In the genomic region with DNA sequence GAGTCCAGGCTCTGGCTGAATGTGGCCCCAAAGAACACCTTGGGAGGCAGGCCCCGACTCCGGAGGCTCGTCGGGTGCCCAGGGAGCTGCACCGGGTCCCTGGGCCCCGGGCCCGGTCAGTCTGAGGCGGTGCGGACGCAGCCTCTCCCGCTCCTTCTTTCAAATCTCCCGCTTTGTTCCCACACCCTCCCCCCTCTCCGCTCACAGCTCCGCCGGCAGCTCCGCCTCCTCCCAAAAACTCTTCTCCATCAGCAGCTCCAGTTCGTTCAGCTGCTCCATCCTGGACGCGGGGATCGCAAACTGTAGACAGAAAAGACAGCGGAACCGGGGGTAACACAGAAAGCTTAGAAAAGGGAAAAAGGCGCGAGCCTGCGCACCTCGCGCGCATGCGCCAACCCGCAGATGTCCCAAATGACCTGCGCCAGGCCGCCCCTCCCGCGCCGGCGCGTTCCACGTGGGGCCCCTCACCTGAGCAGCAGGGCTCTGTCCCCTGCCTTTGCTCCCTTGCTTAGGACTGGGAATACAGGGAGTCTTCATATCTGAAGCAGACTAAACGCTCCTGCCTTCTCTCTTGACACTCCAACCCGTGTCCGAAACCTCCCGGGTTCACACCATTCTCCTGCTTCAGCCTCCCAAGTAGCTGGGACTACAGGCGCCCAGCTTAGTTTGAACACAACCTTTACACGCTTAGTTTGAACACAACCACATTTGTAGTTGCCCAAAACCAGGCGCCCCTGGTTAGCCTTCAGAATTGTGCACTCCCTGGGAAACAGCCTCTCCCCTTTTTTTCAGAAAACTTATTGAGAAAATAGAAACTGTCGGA, we compare ENCODE assay signal across 1 cellular context.
TF ChIP-seq lines count a peak whose summit lies in the region.

A gene with protein sequence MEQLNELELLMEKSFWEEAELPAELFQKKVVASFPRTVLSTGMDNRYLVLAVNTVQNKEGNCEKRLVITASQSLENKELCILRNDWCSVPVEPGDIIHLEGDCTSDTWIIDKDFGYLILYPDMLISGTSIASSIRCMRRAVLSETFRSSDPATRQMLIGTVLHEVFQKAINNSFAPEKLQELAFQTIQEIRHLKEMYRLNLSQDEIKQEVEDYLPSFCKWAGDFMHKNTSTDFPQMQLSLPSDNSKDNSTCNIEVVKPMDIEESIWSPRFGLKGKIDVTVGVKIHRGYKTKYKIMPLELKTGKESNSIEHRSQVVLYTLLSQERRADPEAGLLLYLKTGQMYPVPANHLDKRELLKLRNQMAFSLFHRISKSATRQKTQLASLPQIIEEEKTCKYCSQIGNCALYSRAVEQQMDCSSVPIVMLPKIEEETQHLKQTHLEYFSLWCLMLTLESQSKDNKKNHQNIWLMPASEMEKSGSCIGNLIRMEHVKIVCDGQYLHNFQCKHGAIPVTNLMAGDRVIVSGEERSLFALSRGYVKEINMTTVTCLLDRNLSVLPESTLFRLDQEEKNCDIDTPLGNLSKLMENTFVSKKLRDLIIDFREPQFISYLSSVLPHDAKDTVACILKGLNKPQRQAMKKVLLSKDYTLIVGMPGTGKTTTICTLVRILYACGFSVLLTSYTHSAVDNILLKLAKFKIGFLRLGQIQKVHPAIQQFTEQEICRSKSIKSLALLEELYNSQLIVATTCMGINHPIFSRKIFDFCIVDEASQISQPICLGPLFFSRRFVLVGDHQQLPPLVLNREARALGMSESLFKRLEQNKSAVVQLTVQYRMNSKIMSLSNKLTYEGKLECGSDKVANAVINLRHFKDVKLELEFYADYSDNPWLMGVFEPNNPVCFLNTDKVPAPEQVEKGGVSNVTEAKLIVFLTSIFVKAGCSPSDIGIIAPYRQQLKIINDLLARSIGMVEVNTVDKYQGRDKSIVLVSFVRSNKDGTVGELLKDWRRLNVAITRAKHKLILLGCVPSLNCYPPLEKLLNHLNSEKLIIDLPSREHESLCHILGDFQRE (minus strand): TSS at position 388 of the 823 bp plus-strand sequence. CDS start 109 bp downstream, at position 279.

TF ChIP-seq in HepG2, 621 proteins besides CTCF, POLR2A, EP300 and RAD21 (continued from another document and continues in another):
- TF ChIP-seq, protein P1, sequence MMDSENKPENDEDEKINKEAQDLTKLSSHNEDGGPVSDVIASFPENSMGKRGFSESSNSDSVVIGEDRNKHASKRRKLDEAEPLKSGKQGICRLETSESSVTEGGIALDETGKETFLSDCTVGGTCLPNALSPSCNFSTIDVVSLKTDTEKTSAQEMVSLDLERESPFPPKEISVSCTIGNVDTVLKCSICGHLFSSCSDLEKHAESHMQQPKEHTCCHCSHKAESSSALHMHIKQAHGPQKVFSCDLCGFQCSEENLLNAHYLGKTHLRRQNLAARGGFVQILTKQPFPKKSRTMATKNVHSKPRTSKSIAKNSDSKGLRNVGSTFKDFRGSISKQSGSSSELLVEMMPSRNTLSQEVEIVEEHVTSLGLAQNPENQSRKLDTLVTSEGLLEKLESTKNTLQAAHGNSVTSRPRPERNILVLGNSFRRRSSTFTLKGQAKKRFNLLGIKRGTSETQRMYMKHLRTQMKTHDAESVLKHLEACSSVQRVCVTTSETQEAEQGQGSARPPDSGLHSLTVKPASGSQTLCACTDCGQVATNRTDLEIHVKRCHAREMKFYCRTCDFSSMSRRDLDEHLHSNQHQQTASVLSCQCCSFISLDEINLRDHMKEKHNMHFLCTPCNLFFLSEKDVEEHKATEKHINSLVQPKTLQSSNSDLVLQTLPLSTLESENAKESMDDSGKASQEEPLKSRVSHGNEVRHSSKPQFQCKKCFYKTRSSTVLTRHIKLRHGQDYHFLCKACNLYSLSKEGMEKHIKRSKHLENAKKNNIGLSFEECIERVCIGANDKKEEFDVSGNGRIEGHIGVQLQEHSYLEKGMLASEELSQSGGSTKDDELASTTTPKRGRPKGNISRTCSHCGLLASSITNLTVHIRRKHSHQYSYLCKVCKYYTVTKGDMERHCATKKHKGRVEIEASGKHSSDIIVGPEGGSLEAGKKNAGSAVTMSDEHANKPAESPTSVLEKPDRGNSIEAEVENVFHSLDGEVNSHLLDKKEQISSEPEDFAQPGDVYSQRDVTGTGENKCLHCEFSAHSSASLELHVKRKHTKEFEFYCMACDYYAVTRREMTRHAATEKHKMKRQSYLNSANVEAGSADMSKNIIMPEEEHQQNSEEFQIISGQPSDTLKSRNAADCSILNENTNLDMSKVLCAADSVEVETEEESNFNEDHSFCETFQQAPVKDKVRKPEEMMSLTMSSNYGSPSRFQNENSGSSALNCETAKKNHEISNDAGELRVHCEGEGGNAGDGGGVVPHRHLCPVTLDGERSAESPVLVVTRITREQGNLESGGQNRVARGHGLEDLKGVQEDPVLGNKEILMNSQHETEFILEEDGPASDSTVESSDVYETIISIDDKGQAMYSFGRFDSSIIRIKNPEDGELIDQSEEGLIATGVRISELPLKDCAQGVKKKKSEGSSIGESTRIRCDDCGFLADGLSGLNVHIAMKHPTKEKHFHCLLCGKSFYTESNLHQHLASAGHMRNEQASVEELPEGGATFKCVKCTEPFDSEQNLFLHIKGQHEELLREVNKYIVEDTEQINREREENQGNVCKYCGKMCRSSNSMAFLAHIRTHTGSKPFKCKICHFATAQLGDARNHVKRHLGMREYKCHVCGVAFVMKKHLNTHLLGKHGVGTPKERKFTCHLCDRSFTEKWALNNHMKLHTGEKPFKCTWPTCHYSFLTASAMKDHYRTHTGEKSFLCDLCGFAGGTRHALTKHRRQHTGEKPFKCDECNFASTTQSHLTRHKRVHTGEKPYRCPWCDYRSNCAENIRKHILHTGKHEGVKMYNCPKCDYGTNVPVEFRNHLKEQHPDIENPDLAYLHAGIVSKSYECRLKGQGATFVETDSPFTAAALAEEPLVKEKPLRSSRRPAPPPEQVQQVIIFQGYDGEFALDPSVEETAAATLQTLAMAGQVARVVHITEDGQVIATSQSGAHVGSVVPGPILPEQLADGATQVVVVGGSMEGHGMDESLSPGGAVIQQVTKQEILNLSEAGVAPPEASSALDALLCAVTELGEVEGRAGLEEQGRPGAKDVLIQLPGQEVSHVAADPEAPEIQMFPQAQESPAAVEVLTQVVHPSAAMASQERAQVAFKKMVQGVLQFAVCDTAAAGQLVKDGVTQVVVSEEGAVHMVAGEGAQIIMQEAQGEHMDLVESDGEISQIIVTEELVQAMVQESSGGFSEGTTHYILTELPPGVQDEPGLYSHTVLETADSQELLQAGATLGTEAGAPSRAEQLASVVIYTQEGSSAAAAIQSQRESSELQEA (CRISPR knock-in tag; IDR thresholded peaks at IDR 0.05; ENCODE audit: not compliant biosample characterization) = peak; percentile 39
- TF ChIP-seq HNF4G (IDR thresholded peaks at IDR 0.05; ENCODE audit: borderline replicate concordance, low read depth, low read length) = no peak
- TF ChIP-seq HNF4G (CRISPR knock-in tag; IDR thresholded peaks at IDR 0.05; ENCODE audit: borderline replicate concordance, low read depth) = no peak
- no peak for TF ChIP-seq ZNF652 (CRISPR knock-in tag; IDR thresholded peaks at IDR 0.05; ENCODE audit: borderline replicate concordance, low read depth)
- no peak for TF ChIP-seq TOE1 (CRISPR knock-in tag; IDR thresholded peaks at IDR 0.05)
- TF ChIP-seq, protein P2, sequence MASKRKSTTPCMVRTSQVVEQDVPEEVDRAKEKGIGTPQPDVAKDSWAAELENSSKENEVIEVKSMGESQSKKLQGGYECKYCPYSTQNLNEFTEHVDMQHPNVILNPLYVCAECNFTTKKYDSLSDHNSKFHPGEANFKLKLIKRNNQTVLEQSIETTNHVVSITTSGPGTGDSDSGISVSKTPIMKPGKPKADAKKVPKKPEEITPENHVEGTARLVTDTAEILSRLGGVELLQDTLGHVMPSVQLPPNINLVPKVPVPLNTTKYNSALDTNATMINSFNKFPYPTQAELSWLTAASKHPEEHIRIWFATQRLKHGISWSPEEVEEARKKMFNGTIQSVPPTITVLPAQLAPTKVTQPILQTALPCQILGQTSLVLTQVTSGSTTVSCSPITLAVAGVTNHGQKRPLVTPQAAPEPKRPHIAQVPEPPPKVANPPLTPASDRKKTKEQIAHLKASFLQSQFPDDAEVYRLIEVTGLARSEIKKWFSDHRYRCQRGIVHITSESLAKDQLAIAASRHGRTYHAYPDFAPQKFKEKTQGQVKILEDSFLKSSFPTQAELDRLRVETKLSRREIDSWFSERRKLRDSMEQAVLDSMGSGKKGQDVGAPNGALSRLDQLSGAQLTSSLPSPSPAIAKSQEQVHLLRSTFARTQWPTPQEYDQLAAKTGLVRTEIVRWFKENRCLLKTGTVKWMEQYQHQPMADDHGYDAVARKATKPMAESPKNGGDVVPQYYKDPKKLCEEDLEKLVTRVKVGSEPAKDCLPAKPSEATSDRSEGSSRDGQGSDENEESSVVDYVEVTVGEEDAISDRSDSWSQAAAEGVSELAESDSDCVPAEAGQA (IDR thresholded peaks at IDR 0.05; ENCODE audit: low read depth) = peak; percentile 44; the same call in 1 of the 2 replicates
- TF ChIP-seq, protein P2 (CRISPR knock-in tag; IDR thresholded peaks at IDR 0.05; ENCODE audit: borderline replicate concordance) = peak; percentile 35; the same call in 1 of the 2 replicates
- no peak for TF ChIP-seq ZNF552 (CRISPR knock-in tag; IDR thresholded peaks at IDR 0.05; ENCODE audit: borderline replicate concordance)
- TF ChIP-seq, protein P3, sequence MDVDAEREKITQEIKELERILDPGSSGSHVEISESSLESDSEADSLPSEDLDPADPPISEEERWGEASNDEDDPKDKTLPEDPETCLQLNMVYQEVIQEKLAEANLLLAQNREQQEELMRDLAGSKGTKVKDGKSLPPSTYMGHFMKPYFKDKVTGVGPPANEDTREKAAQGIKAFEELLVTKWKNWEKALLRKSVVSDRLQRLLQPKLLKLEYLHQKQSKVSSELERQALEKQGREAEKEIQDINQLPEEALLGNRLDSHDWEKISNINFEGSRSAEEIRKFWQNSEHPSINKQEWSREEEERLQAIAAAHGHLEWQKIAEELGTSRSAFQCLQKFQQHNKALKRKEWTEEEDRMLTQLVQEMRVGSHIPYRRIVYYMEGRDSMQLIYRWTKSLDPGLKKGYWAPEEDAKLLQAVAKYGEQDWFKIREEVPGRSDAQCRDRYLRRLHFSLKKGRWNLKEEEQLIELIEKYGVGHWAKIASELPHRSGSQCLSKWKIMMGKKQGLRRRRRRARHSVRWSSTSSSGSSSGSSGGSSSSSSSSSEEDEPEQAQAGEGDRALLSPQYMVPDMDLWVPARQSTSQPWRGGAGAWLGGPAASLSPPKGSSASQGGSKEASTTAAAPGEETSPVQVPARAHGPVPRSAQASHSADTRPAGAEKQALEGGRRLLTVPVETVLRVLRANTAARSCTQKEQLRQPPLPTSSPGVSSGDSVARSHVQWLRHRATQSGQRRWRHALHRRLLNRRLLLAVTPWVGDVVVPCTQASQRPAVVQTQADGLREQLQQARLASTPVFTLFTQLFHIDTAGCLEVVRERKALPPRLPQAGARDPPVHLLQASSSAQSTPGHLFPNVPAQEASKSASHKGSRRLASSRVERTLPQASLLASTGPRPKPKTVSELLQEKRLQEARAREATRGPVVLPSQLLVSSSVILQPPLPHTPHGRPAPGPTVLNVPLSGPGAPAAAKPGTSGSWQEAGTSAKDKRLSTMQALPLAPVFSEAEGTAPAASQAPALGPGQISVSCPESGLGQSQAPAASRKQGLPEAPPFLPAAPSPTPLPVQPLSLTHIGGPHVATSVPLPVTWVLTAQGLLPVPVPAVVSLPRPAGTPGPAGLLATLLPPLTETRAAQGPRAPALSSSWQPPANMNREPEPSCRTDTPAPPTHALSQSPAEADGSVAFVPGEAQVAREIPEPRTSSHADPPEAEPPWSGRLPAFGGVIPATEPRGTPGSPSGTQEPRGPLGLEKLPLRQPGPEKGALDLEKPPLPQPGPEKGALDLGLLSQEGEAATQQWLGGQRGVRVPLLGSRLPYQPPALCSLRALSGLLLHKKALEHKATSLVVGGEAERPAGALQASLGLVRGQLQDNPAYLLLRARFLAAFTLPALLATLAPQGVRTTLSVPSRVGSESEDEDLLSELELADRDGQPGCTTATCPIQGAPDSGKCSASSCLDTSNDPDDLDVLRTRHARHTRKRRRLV (CRISPR knock-in tag; IDR thresholded peaks at IDR 0.05) = peak; percentile 67; the same call in 1 of the 2 replicates
- TF ChIP-seq EZH2 (conservative IDR thresholded peaks at IDR 0.05; ENCODE audit: low read depth, low read length) = no peak
- TF ChIP-seq, protein P4, sequence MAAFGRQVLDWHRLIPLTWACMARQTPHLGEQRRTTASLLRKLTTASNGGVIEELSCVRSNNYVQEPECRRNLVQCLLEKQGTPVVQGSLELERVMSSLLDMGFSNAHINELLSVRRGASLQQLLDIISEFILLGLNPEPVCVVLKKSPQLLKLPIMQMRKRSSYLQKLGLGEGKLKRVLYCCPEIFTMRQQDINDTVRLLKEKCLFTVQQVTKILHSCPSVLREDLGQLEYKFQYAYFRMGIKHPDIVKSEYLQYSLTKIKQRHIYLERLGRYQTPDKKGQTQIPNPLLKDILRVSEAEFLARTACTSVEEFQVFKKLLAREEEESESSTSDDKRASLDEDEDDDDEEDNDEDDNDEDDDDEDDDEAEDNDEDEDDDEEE (CRISPR knock-in tag; IDR thresholded peaks at IDR 0.05) = no peak
- TF ChIP-seq ZNF296 (CRISPR knock-in tag; conservative IDR thresholded peaks at IDR 0.05) = no peak
- TF ChIP-seq ZNF335 (CRISPR knock-in tag; IDR thresholded peaks at IDR 0.05) = 0 out of 2 replicates have a peak, but pooled peaks have one; percentile 55
- TF ChIP-seq ZNF337 (CRISPR knock-in tag; IDR thresholded peaks at IDR 0.05; ENCODE audit: borderline replicate concordance, low read depth) = peak; percentile 85; the same call in 1 of the 2 replicates
- TF ChIP-seq SSRP1 (CRISPR knock-in tag; IDR thresholded peaks at IDR 0.05) = no peak
- peak; percentile 76; the same call in 1 of the 2 replicates for TF ChIP-seq ZNF563 (CRISPR knock-in tag; IDR thresholded peaks at IDR 0.05)
- peak; percentile 79; the same call in 1 of the 2 replicates for TF ChIP-seq ZNF20 (CRISPR knock-in tag; IDR thresholded peaks at IDR 0.05)
- no peak for TF ChIP-seq NR2F6 (IDR thresholded peaks at IDR 0.05)
- TF ChIP-seq NR2F6 (CRISPR knock-in tag; IDR thresholded peaks at IDR 0.05) = peak; percentile 51; the same call in 1 of the 2 replicates
- TF ChIP-seq ZNF547 (CRISPR knock-in tag; IDR thresholded peaks at IDR 0.05) = peak; percentile 92
- TF ChIP-seq ZNF782 (CRISPR knock-in tag; IDR thresholded peaks at IDR 0.05; ENCODE audit: borderline replicate concordance) = no peak; the same call in 1 of the 2 replicates
- TF ChIP-seq ZNF557 (CRISPR knock-in tag; IDR thresholded peaks at IDR 0.05) = no peak
